8 cellular contexts compared by ENCODE assay signal in the genomic region with DNA sequence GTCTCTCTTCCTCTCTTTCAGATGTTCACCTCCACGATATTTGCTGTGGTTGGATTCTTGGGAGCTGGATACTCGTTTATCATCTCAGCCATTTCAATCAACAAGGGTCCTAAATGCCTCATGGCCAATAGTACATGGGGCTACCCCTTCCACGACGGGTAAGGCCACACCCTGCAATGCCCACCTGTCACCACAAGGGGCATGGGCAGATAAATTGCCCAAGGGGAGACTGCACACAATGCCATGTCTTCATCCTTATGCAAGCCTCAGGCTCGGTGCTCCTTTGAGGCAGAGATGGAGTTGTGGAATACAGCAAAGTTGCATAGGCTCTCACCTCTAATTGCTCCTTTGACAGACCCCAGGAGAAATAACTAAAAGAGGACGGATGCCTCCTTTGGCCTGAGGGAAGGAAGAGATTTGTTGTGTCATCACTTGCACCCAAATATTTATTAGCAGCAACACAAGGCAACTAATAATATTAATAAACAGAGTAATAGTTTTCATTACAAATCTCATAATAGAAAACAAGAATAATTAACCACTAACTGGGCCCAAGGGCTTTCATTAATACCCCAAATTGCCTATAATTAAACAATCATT. TPM values are rescaled to one million over a fixed set of nuclear protein-coding genes. Genes with fewer than 3 reads are reported as not detected.
A peak's percentile ranks its signal among the peaks of the same experiment; 100 is the strongest.
DNase-seq lines count a peak whose midpoint lies in the region; ATAC-seq and TF ChIP-seq lines count a peak whose summit lies in the region.

No MANE protein-coding gene starts in this region.

- TF ChIP-seq CTCF in cardiac muscle cell (IDR thresholded peaks at IDR 0.05; ENCODE audit: low read depth, low read length), result peak; percentile 33
- peak; percentile 39 for TF ChIP-seq CTCF in fibroblast of the aortic adventitia (IDR thresholded peaks at IDR 0.05; ENCODE audit: insufficient read depth, low read length)
- TF ChIP-seq CTCF in sigmoid colon (IDR thresholded peaks at IDR 0.05), result peak in 1 of 4 experiments; percentile 12

- TF ChIP-seq POLR2A in sigmoid colon (IDR thresholded peaks at IDR 0.05), result no peak

- H3K27ac ChIP-seq in cardiac muscle cell (no peak overlapping the region), sigmoid colon (no peak overlapping the region)

- no peak for DNase-seq in cardiac muscle cell (ENCODE audit: low read depth in 1 of 2, low spot score in 1 of 2)
- DNase-seq in left cardiac atrium, result no peak
- DNase-seq in SK-N-DZ (ENCODE audit: low spot score), result peak; percentile 29
- DNase-seq in fibroblast of the aortic adventitia (ENCODE audit: low read depth), result no peak
- DNase-seq in A172 (ENCODE audit: low spot score), result no peak
- no peak for DNase-seq in sigmoid colon
- no peak for DNase-seq in GOT3 (lab: John Stamatoyannopoulos, UW)

- intact Hi-C loops in left cardiac atrium (cut with DNase I), result loop anchor here in 1 of 2 donors (10.0 kb wide), 1 partner anchor 363 kb away; a partner anchor contains a TSS
- intact Hi-C loops in sigmoid colon (cut with DNase I), result no loop called here

- H3K27me3 ChIP-seq in cardiac muscle cell, result no peaks in the 10 kb centered on the region
- H3K27me3 ChIP-seq in sigmoid colon, result no peaks in the 10 kb centered on the region

- 70 to 79% methylated on average over 6 of the region's 6 CpGs for WGBS in sigmoid colon, 2 donors

- ATAC-seq in left cardiac atrium, result no peak
- ATAC-seq in HG02763 (IDR thresholded peaks at IDR 0.05; ENCODE audit: unreplicated experiment), result peak; percentile 56

- no peaks in the 10 kb centered on the region for H3K36me3 ChIP-seq in cardiac muscle cell
- H3K36me3 ChIP-seq in sigmoid colon, result no peaks in the 10 kb centered on the region

- H3K9me3 ChIP-seq in cardiac muscle cell (ENCODE audit: low read depth) (no peaks in the 10 kb centered on the region), sigmoid colon (no peaks in the 10 kb centered on the region)

- H3K4me1 ChIP-seq in cardiac muscle cell (ENCODE audit: low read depth) (no peaks in the 10 kb centered on the region), sigmoid colon (no peaks in the 10 kb centered on the region)

- no peak for TF ChIP-seq EP300 in sigmoid colon (IDR thresholded peaks at IDR 0.05)

- H3K4me3 ChIP-seq in cardiac muscle cell, result no peak overlapping the region
- H3K4me3 ChIP-seq in fibroblast of the aortic adventitia (ENCODE audit: low read depth, low read length), result no peak overlapping the region
- H3K4me3 ChIP-seq in sigmoid colon, result no peak overlapping the region

RNA-seq across cellular contexts. Expression of a gene that starts 13.2 kb away (rescaled TPM):
- total RNA-seq in cardiac muscle cell (not detected in 2 replicates), left cardiac atrium (under 1 TPM in 1 of 2 donors, not detected in 1; 0.59 TPM), fibroblast of the aortic adventitia (ENCODE audit: low replicate concordance) (0.45 TPM in 1 of 2 replicates, not detected in the other), sigmoid colon (10 to 100 TPM in 2 of 4 donors, 1 to 10 TPM in 2; 4.1 to 17.1 (median 10.6) TPM)
- polyA plus RNA-seq in cardiac muscle cell (0.46 TPM in 1 of 2 replicates, not detected in the other), sigmoid colon (1 to 10 TPM in 1 of 3 donors, under 1 TPM in 1, not detected in 1; 0.92 to 5.8 TPM)
- polyA plus RNA-seq in SK-N-DZ (2014; cell fraction: cytosol; rRNA removed), result not detected in 2 replicates
- not detected in 2 replicates for polyA plus RNA-seq in SK-N-DZ (2014; cell fraction: nucleus; rRNA removed)
- total RNA-seq in A172 (2014; rRNA removed; shearing (Covaris generic)), result not detected in 2 replicates
